Comparison of ENCODE assay signal across 8 cellular contexts in the genomic region with DNA sequence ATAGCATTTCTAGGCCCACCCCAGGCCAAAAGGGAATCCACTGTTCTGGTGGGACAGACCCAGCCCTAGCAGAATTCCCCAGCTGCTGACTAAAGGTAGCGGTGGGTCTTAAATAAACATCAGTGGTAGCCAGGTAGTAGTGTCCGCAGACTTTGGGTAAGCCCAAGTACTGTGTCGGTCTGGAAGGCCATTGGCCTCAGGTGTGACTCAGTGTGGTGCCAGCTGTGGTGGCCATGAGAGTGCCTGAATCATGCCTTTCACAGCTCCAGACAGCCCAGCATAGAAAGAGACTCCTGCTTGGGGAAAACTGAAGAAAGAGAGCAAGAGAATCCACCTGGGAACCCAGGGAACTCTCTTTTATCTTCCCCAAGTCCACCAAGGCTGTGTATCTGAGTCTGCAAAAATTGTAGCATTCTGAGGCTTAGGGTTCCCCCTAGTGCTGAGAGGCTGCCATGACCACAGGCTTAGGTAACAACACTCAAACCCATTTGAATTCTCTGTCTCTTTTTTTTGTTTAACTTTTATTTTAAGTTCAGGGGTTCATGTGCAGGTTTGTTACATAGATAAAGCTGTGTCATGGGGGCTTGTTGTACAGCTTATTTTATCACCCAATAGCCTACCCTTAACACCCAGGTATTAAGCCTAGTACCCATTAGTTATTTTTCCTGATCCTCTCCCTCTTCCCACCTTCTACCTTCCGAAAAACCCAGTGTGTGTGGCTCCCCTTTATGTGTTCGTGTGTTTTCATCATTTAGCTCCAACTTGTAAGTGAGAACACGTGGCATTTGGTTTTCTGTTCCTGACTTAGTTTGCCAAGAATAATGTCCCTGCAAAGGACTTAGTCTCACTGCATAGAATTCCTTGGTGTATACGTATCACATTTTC. TPM values are rescaled to one million over a fixed set of nuclear protein-coding genes. Genes with fewer than 3 reads are reported as not detected.
DNase-seq lines count a peak whose midpoint lies in the region; ATAC-seq lines count a peak whose summit lies in the region.

No MANE protein-coding gene starts in this region.

- no peaks in the 10 kb centered on the region for H3K27me3 ChIP-seq in iPS DF 6.9 (ENCODE audit: control insufficient read depth, insufficient read depth, low read length)

- peak; percentile 41 for DNase-seq in SKM-1 treated with dmso at 0.1 percent for 144 hours (lab: John Stamatoyannopoulos, UW; ENCODE audit: unreplicated experiment)
- no peak for DNase-seq in SKM-1 (lab: John Stamatoyannopoulos, UW; ENCODE audit: unreplicated experiment)
- DNase-seq in LHCN-M2 (ENCODE audit: low read depth) = peak; percentile 42
- DNase-seq in SW480 (ENCODE audit: low spot score) = peak; percentile 75
- DNase-seq in astrocyte of the hippocampus (ENCODE audit: low read depth, low spot score) = peak; percentile 56
- DNase-seq in iPS DF 6.9 (ENCODE audit: low read depth, low spot score) = peak; percentile 43
- peak; percentile 17 to 47 for DNase-seq in stimulated activated CD4-positive, alpha-beta T cell treated with anti-CD3 and anti-CD28 coated beads, Interleukin-12 subunit alpha, Interleukin-12 subunit beta, amount 100 ng/mL, for 24 hours (ENCODE audit: low read depth in 2 of 2)

- no peak for ATAC-seq in HG03469 (IDR thresholded peaks at IDR 0.05; ENCODE audit: unreplicated experiment)

- no peak overlapping the region for H3K27ac ChIP-seq in iPS DF 6.9 (ENCODE audit: low read length)

- no peaks in the 10 kb centered on the region for H3K9me3 ChIP-seq in iPS DF 6.9 (ENCODE audit: control insufficient read depth, insufficient read depth, low read length)

- no peak overlapping the region for H3K4me3 ChIP-seq in iPS DF 6.9 (ENCODE audit: low read length)

- WGBS in iPS DF 6.9 (ENCODE audit: insufficient coverage, insufficient read length) = no CpG with 5 or more reads among the region's 7 CpGs

- no peaks in the 10 kb centered on the region for H3K4me1 ChIP-seq in iPS DF 6.9 (ENCODE audit: control insufficient read depth, insufficient read depth, low read length)

- H3K36me3 ChIP-seq in iPS DF 6.9 (ENCODE audit: control insufficient read depth, insufficient read depth, low read length) = no peaks in the 10 kb centered on the region

RNA-seq across cellular contexts. Expression of a gene that starts 16.7 kb away (rescaled TPM):
- total RNA-seq in LHCN-M2 (2014; rRNA removed) = 3.7 and 11.2 TPM in 2 replicates
- 4.3 TPM for polyA plus RNA-seq in LHCN-M2 (2012)

RNA-seq across cellular contexts. Expression of a gene that starts 43.0 kb away (rescaled TPM):
- total RNA-seq in LHCN-M2 (2014; rRNA removed) = 0.11 TPM in 1 of 2 replicates, not detected in the other
- polyA plus RNA-seq in LHCN-M2 (2012) = not detected
